ENCODE assay signal across 10 cellular contexts in genomic region chr5:59766394-59766793, GRCh38.
A peak's percentile ranks its signal among the peaks of the same experiment; 100 is the strongest.
DNase-seq lines count a peak whose midpoint lies in the region; ATAC-seq and TF ChIP-seq lines count a peak whose summit lies in the region.
"Had no signal": no experiment of that assay in that cellular context is flagged by ENCODE, and none has a peak within 500 bp of the region (broad histone marks: within the 10 kb centered on the region; RNA-seq: fewer than 3 reads in every experiment).

No MANE protein-coding gene starts in this region.

- H3K4me1 Mint-ChIP-seq in nephron progenitor cell, result peaks cover 33% of the 10 kb centered on the region

- ATAC-seq in HG02610 (IDR thresholded peaks at IDR 0.05; ENCODE audit: unreplicated experiment) (no peak), GM19467 (IDR thresholded peaks at IDR 0.05; ENCODE audit: unreplicated experiment) (no peak)

- peak overlapping the region; percentile 35 for H3K4me3 Mint-ChIP-seq in nephron progenitor cell
- H3K4me3 Mint-ChIP-seq: activated CD4-positive, alpha-beta memory T cell treated with anti-CD3 and anti-CD28 coated beads, Interleukin-2, amount 10 ng/mL, durations not matched to agents 7 days and 5 days had no signal

- no peaks in the 10 kb centered on the region for H3K4me1 ChIP-seq in colonic mucosa

- no peaks in the 10 kb centered on the region for H3K9me3 ChIP-seq in colonic mucosa

- no peaks in the 10 kb centered on the region for H3K27me3 ChIP-seq in colonic mucosa

- H3K4me3 ChIP-seq in colonic mucosa, result peak overlapping the region; percentile 41

- intact Hi-C loops in colonic mucosa (cut with DNase I), result no loop called here

- DNase-seq in Caki2 (ENCODE audit: low read depth), result peak; percentile 64
- DNase-seq in NCI-H146 (lab: John Stamatoyannopoulos, UW), result peak; percentile 13
- DNase-seq in colonic mucosa, result peak; percentile 37
- no peak for DNase-seq in nephron progenitor cell
- DNase-seq in T-helper 2 cell, result no peak
- no peak for DNase-seq in GOT3 (lab: John Stamatoyannopoulos, UW)
- DNase-seq: activated CD4-positive, alpha-beta memory T cell treated with anti-CD3 and anti-CD28 coated beads, Interleukin-2, amount 10 ng/mL, durations not matched to agents 7 days and 5 days; NK-92 treated with Interleukin-12 subunit alpha and Interleukin-12 subunit beta, amount 100 ng/mL, for 24 hours had no signal

- peaks cover 20% of the 10 kb centered on the region for H3K27me3 Mint-ChIP-seq in nephron progenitor cell (ENCODE audit: low read depth, poor library complexity)

- H3K27ac ChIP-seq in colonic mucosa, result peak overlapping the region; percentile 21

- in situ Hi-C loops in Caki2 (cut with HindIII; ENCODE audit: low pct_unique_long_range_greater_than_20kb, low sequenced_read_pairs), result no loop called here

- H3K36me3 Mint-ChIP-seq in nephron progenitor cell (ENCODE audit: low read depth), result no peaks in the 10 kb centered on the region

- TF ChIP-seq CTCF in colonic mucosa (IDR thresholded peaks at IDR 0.05) (no peak), nephron progenitor cell (IDR thresholded peaks at IDR 0.05) (no peak)

- peak overlapping the region in 1 of 2 donors; percentile 13 for H3K9ac ChIP-seq in colonic mucosa (ENCODE audit: low read depth in 2 of 2, low read length in 2 of 2)

- H3K27ac Mint-ChIP-seq in nephron progenitor cell, result no peak overlapping the region
- H3K27ac Mint-ChIP-seq: activated CD4-positive, alpha-beta memory T cell treated with anti-CD3 and anti-CD28 coated beads, Interleukin-2, amount 10 ng/mL, durations not matched to agents 7 days and 5 days had no signal

- H3K9me3 Mint-ChIP-seq in nephron progenitor cell, result no peaks in the 10 kb centered on the region
- H3K9me3 Mint-ChIP-seq: activated CD4-positive, alpha-beta memory T cell treated with anti-CD3 and anti-CD28 coated beads, Interleukin-2, amount 10 ng/mL, durations not matched to agents 7 days and 5 days had no signal

- no peaks in the 10 kb centered on the region for H3K36me3 ChIP-seq in colonic mucosa

Comparison
In these comparisons a context has a peak if more than half of its experiments do, and no peak if none do; other contexts are left out.
1. DNase-seq: peak in Caki2 (single experiment), NCI-H146 (single experiment) and colonic mucosa (single experiment); none in nephron progenitor cell (single experiment), T-helper 2 cell (0 of 5) and GOT3 (single experiment).